1 cellular context compared by ENCODE assay signal in genomic region chr14:77707724-77708408, GRCh38.
A peak's percentile ranks its signal among the peaks of the same experiment; 100 is the strongest.
TF ChIP-seq lines count a peak whose summit lies in the region.

A gene with protein sequence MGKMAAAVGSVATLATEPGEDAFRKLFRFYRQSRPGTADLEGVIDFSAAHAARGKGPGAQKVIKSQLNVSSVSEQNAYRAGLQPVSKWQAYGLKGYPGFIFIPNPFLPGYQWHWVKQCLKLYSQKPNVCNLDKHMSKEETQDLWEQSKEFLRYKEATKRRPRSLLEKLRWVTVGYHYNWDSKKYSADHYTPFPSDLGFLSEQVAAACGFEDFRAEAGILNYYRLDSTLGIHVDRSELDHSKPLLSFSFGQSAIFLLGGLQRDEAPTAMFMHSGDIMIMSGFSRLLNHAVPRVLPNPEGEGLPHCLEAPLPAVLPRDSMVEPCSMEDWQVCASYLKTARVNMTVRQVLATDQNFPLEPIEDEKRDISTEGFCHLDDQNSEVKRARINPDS (minus strand): TSS chr14:77708023. CDS start chr14:77708004, 19 bp downstream.
SLIRP (plus strand) TSS chr14:77708103; CDS start chr14:77708112, 9 bp downstream.

TF ChIP-seq in A549, 52 proteins besides CTCF, POLR2A, EP300 and RAD21 (continued from another document):
- peak; percentile 85 for TF ChIP-seq HDAC2 (IDR thresholded peaks at IDR 0.05)
- peak; percentile 90 to 96 for TF ChIP-seq JUN (IDR thresholded peaks at IDR 0.05)
- TF ChIP-seq CHD2 (IDR thresholded peaks at IDR 0.05; ENCODE audit: low read length, partially characterized antibody): peak; percentile 23
- peak; percentile 56; the same call in 1 of the 2 replicates for TF ChIP-seq FOSB (CRISPR knock-in tag; IDR thresholded peaks at IDR 0.05)
TF ChIP-seq in A549: peak in this region for 10.
